19 cellular contexts compared by ENCODE assay signal in the genomic region with DNA sequence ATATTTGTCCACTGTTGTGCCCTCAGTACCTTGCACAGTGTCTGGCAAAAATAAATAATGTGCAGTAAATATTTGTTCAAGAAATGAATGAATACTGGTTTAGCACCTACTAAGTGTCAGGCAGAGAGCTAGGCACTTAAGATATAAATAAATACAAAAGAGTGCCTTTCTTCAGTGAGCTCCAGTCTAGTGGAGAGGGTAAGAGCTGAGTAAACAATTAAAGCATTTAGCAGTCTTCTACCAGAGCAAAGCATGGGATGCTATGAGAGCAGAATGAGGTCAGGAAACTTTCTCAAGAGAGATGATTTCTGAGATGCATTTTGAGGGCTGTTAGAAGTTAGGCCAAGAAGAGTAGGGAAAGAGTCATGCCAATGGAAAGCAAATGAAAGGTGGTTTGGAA.
DNase-seq lines count a peak whose midpoint lies in the region; ATAC-seq and TF ChIP-seq lines count a peak whose summit lies in the region.
"Had no signal": no experiment of that assay in that cellular context is flagged by ENCODE, and none has a peak within 500 bp of the region (broad histone marks: within the 10 kb centered on the region; RNA-seq: fewer than 3 reads in every experiment).

No MANE protein-coding gene starts in this region.

- H3K9me3 ChIP-seq in lung (ENCODE audit: control insufficient read depth in 2 of 2, insufficient read depth in 1 of 2, low read length in 1 of 2) (no peaks in the 10 kb centered on the region), esophagus squamous epithelium (no peaks in the 10 kb centered on the region)
- H3K9me3 ChIP-seq: BLaER1 had no signal

- no peak overlapping the region for H3K27ac ChIP-seq in lung (ENCODE audit: low read depth in 1 of 2, low read length in 1 of 2)
- H3K27ac ChIP-seq in esophagus squamous epithelium: no peak overlapping the region
- H3K27ac ChIP-seq in dorsolateral prefrontal cortex: no peak overlapping the region
- H3K27ac ChIP-seq: 22Rv1, BLaER1, HL-60 had no signal

- no peak for TF ChIP-seq POLR2A in esophagus squamous epithelium (IDR thresholded peaks at IDR 0.05)

- H3K27me3 ChIP-seq in lung (ENCODE audit: control insufficient read depth, insufficient read depth): no peaks in the 10 kb centered on the region
- H3K27me3 ChIP-seq in esophagus squamous epithelium: no peaks in the 10 kb centered on the region
- H3K27me3 ChIP-seq in dorsolateral prefrontal cortex: no peaks in the 10 kb centered on the region
- H3K27me3 ChIP-seq: BLaER1 had no signal

- DNase-seq in NCI-H1092 treated with DMSO at 0.1 percent for 48 hours (lab: John Stamatoyannopoulos, UW) (peak; percentile 14), NCI-H1092 (lab: John Stamatoyannopoulos, UW) (no peak), NCI-H510A treated with DMSO at 0.1 percent for 48 hours (lab: John Stamatoyannopoulos, UW) (peak; percentile 69), lung (ENCODE audit: low spot score) (no peak), esophagus squamous epithelium (lab: John Stamatoyannopoulos, UW) (no peak), dorsolateral prefrontal cortex (no peak)
- DNase-seq: Calu3; CD4-positive, alpha-beta memory T cell; DMS 273 treated with DMSO at 0.1 percent for 48 hours; DMS79; GDM1; GOT3; H7; HFFc6 had no signal

- H3K4me3 ChIP-seq in lung: no peak overlapping the region
- H3K4me3 ChIP-seq in esophagus squamous epithelium: no peak overlapping the region
- H3K4me3 ChIP-seq in dorsolateral prefrontal cortex: no peak overlapping the region
- H3K4me3 ChIP-seq: BLaER1 had no signal

- no peaks in the 10 kb centered on the region for H3K36me3 ChIP-seq in lung (ENCODE audit: control insufficient read depth in 2 of 2, insufficient read depth in 2 of 2, low read length in 2 of 2)
- no peaks in the 10 kb centered on the region for H3K36me3 ChIP-seq in esophagus squamous epithelium
- H3K36me3 ChIP-seq: BLaER1 had no signal

- intact Hi-C loops in esophagus squamous epithelium (cut with DNase I): no loop called here
- intact Hi-C loops in dorsolateral prefrontal cortex (cut with DNase I): no loop called here

- no peak for TF ChIP-seq CTCF in lung (IDR thresholded peaks at IDR 0.05; ENCODE audit: control extremely low read depth, extremely low read depth)
- no peak for TF ChIP-seq CTCF in esophagus squamous epithelium (IDR thresholded peaks at IDR 0.05)
- no peak for TF ChIP-seq CTCF in dorsolateral prefrontal cortex (IDR thresholded peaks at IDR 0.05 in 54 of 56, conservative IDR thresholded peaks at IDR 0.05 in 2 of 56; ENCODE audit: low read depth in 1 of 56, partially characterized antibody in 56 of 56)

- ATAC-seq in lung (ENCODE audit: insufficient read depth, low FRiP score): peak; percentile 60
- no peak for ATAC-seq in GM21423 (IDR thresholded peaks at IDR 0.05; ENCODE audit: unreplicated experiment)
- ATAC-seq: HCT116 had no signal

- no peaks in the 10 kb centered on the region for H3K4me1 ChIP-seq in lung (ENCODE audit: control insufficient read depth in 2 of 2, insufficient read depth in 2 of 2, low read length in 2 of 2)
- no peaks in the 10 kb centered on the region for H3K4me1 ChIP-seq in esophagus squamous epithelium
- H3K4me1 ChIP-seq: BLaER1 had no signal

Comparison
In these comparisons a context has a peak if more than half of its experiments do, and no peak if none do; other contexts are left out.
1. DNase-seq: peak in NCI-H1092 treated with DMSO at 0.1 percent for 48 hours (single experiment) and NCI-H510A treated with DMSO at 0.1 percent for 48 hours (single experiment); none in NCI-H1092 (single experiment), lung (single experiment), esophagus squamous epithelium (single experiment) and dorsolateral prefrontal cortex (0 of 10).